7 cellular contexts compared by ENCODE assay signal in genomic region chr1:52055854-52056109, GRCh38. TPM values are rescaled to one million over a fixed set of nuclear protein-coding genes. Genes with fewer than 3 reads are reported as not detected.
A peak's percentile ranks its signal among the peaks of the same experiment; 100 is the strongest.
DNase-seq lines count a peak whose midpoint lies in the region; ATAC-seq and TF ChIP-seq lines count a peak whose summit lies in the region.

No MANE protein-coding gene starts in this region.

- DNase-seq in HFF-Myc (ENCODE audit: extremely low read depth, low read depth) (no peak), glomerular visceral epithelial cell (ENCODE audit: extremely low spot score) (no peak)
- DNase-seq in activated T-helper 1 cell treated with anti-CD3 and anti-CD28 coated beads, Interleukin-12 subunit alpha, Interleukin-12 subunit beta, Interleukin-2, Interleukin-4 antibody, amounts not matched to agents 30 ng/mL and 10 ng/mL and 1 ng/mL, durations not matched to agents 14 hours and 24 hours and 36 hours (ENCODE audit: low spot score): no peak
- DNase-seq in stimulated activated naive B cell treated with anti-CD40 and anti-IgM and Interleukin-4, amounts not matched to agents 10 μg/mL and 1 μg/mL and 100 μg/mL, for 72 hours: no peak

- peak overlapping the region; percentile 100 for H3K27ac Mint-ChIP-seq in activated T-helper 1 cell treated with anti-CD3 and anti-CD28 coated beads, Interleukin-12 subunit alpha, Interleukin-12 subunit beta, Interleukin-2, Interleukin-4 antibody, amounts not matched to agents 30 ng/mL and 10 ng/mL and 1 ng/mL, durations not matched to agents 14 hours and 24 hours and 36 hours
- peak overlapping the region; percentile 97 for H3K27ac Mint-ChIP-seq in stimulated activated naive B cell treated with anti-CD40 and anti-IgM and Interleukin-4, amounts not matched to agents 10 μg/mL and 1 μg/mL and 100 μg/mL, for 72 hours

- H3K27me3 Mint-ChIP-seq in activated T-helper 1 cell treated with anti-CD3 and anti-CD28 coated beads, Interleukin-12 subunit alpha, Interleukin-12 subunit beta, Interleukin-2, Interleukin-4 antibody, amounts not matched to agents 30 ng/mL and 10 ng/mL and 1 ng/mL, durations not matched to agents 14 hours and 24 hours and 36 hours (ENCODE audit: insufficient read depth): no peaks in the 10 kb centered on the region
- no peaks in the 10 kb centered on the region for H3K27me3 Mint-ChIP-seq in stimulated activated naive B cell treated with anti-CD40 and anti-IgM and Interleukin-4, amounts not matched to agents 10 μg/mL and 1 μg/mL and 100 μg/mL, for 72 hours

- TF ChIP-seq CTCF in HFF-Myc (IDR thresholded peaks at IDR 0.05; ENCODE audit: low read depth, low read length, missing control alignments): no peak

- peak overlapping the region; percentile 99 for H3K9ac ChIP-seq in iPS-18a (ENCODE audit: low read length)

- H3K4me3 Mint-ChIP-seq in activated T-helper 1 cell treated with anti-CD3 and anti-CD28 coated beads, Interleukin-12 subunit alpha, Interleukin-12 subunit beta, Interleukin-2, Interleukin-4 antibody, amounts not matched to agents 30 ng/mL and 10 ng/mL and 1 ng/mL, durations not matched to agents 14 hours and 24 hours and 36 hours: peak overlapping the region; percentile 100
- H3K4me3 Mint-ChIP-seq in stimulated activated naive B cell treated with anti-CD40 and anti-IgM and Interleukin-4, amounts not matched to agents 10 μg/mL and 1 μg/mL and 100 μg/mL, for 72 hours: peak overlapping the region; percentile 83 to 98

- ATAC-seq in stimulated activated naive B cell treated with anti-CD40 and anti-IgM and Interleukin-4, amounts not matched to agents 10 μg/mL and 1 μg/mL and 100 μg/mL, for 72 hours (replicated peaks): peak in 1 of 2 donors; percentile 0
- ATAC-seq in HG03139 (IDR thresholded peaks at IDR 0.05; ENCODE audit: unreplicated experiment): no peak
- no peak for ATAC-seq in GM18517 (IDR thresholded peaks at IDR 0.05; ENCODE audit: unreplicated experiment)

- peaks cover 72% of the 10 kb centered on the region for H3K4me1 Mint-ChIP-seq in activated T-helper 1 cell treated with anti-CD3 and anti-CD28 coated beads, Interleukin-12 subunit alpha, Interleukin-12 subunit beta, Interleukin-2, Interleukin-4 antibody, amounts not matched to agents 30 ng/mL and 10 ng/mL and 1 ng/mL, durations not matched to agents 14 hours and 24 hours and 36 hours (ENCODE audit: low read depth)
- H3K4me1 Mint-ChIP-seq in stimulated activated naive B cell treated with anti-CD40 and anti-IgM and Interleukin-4, amounts not matched to agents 10 μg/mL and 1 μg/mL and 100 μg/mL, for 72 hours: peaks cover 28 to 47% of the 10 kb centered on the region in 2 donors

- H3K9me3 Mint-ChIP-seq in activated T-helper 1 cell treated with anti-CD3 and anti-CD28 coated beads, Interleukin-12 subunit alpha, Interleukin-12 subunit beta, Interleukin-2, Interleukin-4 antibody, amounts not matched to agents 30 ng/mL and 10 ng/mL and 1 ng/mL, durations not matched to agents 14 hours and 24 hours and 36 hours: no peaks in the 10 kb centered on the region
- no peaks in the 10 kb centered on the region for H3K9me3 Mint-ChIP-seq in stimulated activated naive B cell treated with anti-CD40 and anti-IgM and Interleukin-4, amounts not matched to agents 10 μg/mL and 1 μg/mL and 100 μg/mL, for 72 hours

- no peaks in the 10 kb centered on the region for H3K9me3 ChIP-seq in iPS-18a (ENCODE audit: control insufficient read depth, low read depth, low read length)

- H3K27ac ChIP-seq in iPS-18a (ENCODE audit: low read length): peak overlapping the region; percentile 89

- H3K36me3 Mint-ChIP-seq in activated T-helper 1 cell treated with anti-CD3 and anti-CD28 coated beads, Interleukin-12 subunit alpha, Interleukin-12 subunit beta, Interleukin-2, Interleukin-4 antibody, amounts not matched to agents 30 ng/mL and 10 ng/mL and 1 ng/mL, durations not matched to agents 14 hours and 24 hours and 36 hours (ENCODE audit: low read depth): peaks cover 25% of the 10 kb centered on the region
- peaks cover 0 to 26% of the 10 kb centered on the region in 2 donors for H3K36me3 Mint-ChIP-seq in stimulated activated naive B cell treated with anti-CD40 and anti-IgM and Interleukin-4, amounts not matched to agents 10 μg/mL and 1 μg/mL and 100 μg/mL, for 72 hours

- intact Hi-C loops in activated T-helper 1 cell treated with anti-CD3 and anti-CD28 coated beads, Interleukin-12 subunit alpha, Interleukin-12 subunit beta, Interleukin-2, Interleukin-4 antibody, amounts not matched to agents 30 ng/mL and 10 ng/mL and 1 ng/mL, durations not matched to agents 14 hours and 24 hours and 36 hours (cut with micrococcal nuclease): loop anchor here (1.0 to 10.0 kb wide), 16 partner anchors 22 to 1997 kb away; partner anchors contain the start of genes CC2D1B, CPT2, EPS15 and IFT25

- H3K4me1 ChIP-seq in iPS-18a (ENCODE audit: control insufficient read depth, low read depth, low read length): peaks cover 17% of the 10 kb centered on the region

- H3K36me3 ChIP-seq in iPS-18a (ENCODE audit: control insufficient read depth, low read depth, low read length): peaks cover 21% of the 10 kb centered on the region

- no peaks in the 10 kb centered on the region for H3K27me3 ChIP-seq in iPS-18a (ENCODE audit: control insufficient read depth, insufficient read depth, low read length)

- H3K4me3 ChIP-seq in HFF-Myc (replicated peaks; ENCODE audit: low read depth, low read length): peak overlapping the region; percentile 90
- H3K4me3 ChIP-seq in iPS-18a (ENCODE audit: low read length): peak overlapping the region; percentile 99

RNA-seq across cellular contexts. Expression of gene BTF3L4, which starts 0.3 kb away (rescaled TPM):
- total RNA-seq in activated T-helper 1 cell treated with anti-CD3 and anti-CD28 coated beads, Interleukin-12 subunit alpha, Interleukin-12 subunit beta, Interleukin-2, Interleukin-4 antibody, amounts not matched to agents 30 ng/mL and 10 ng/mL and 1 ng/mL, durations not matched to agents 14 hours and 24 hours and 36 hours: 44.9 and 47.5 TPM in 2 replicates

RNA-seq across cellular contexts. Expression of gene TXNDC12, which starts 0.8 kb away (rescaled TPM):
- total RNA-seq in activated T-helper 1 cell treated with anti-CD3 and anti-CD28 coated beads, Interleukin-12 subunit alpha, Interleukin-12 subunit beta, Interleukin-2, Interleukin-4 antibody, amounts not matched to agents 30 ng/mL and 10 ng/mL and 1 ng/mL, durations not matched to agents 14 hours and 24 hours and 36 hours: 46.0 and 46.7 TPM in 2 replicates

RNA-seq across cellular contexts. Expression of gene KTI12, which starts 22.2 kb away (rescaled TPM):
- total RNA-seq in activated T-helper 1 cell treated with anti-CD3 and anti-CD28 coated beads, Interleukin-12 subunit alpha, Interleukin-12 subunit beta, Interleukin-2, Interleukin-4 antibody, amounts not matched to agents 30 ng/mL and 10 ng/mL and 1 ng/mL, durations not matched to agents 14 hours and 24 hours and 36 hours: 21.6 and 22.4 TPM in 2 replicates
